In genomic region chr9:137054932-137055384, GRCh38 we compare ENCODE assay signal across 1 cellular context.
TF ChIP-seq lines count a peak whose summit lies in the region.

No MANE protein-coding gene starts in this region.

TF ChIP-seq in HepG2, 621 proteins besides CTCF, POLR2A, EP300 and RAD21 (continued from another document and continues in another):
- no peak for TF ChIP-seq PBX2 (CRISPR knock-in tag; IDR thresholded peaks at IDR 0.05)
- peak; percentile 17; the same call in 1 of the 2 replicates for TF ChIP-seq ZC3H13 (CRISPR knock-in tag; IDR thresholded peaks at IDR 0.05)
- TF ChIP-seq SUZ12 (IDR thresholded peaks at IDR 0.05; ENCODE audit: low read depth, low read length) = no peak
- TF ChIP-seq NKX3-1 (CRISPR knock-in tag; IDR thresholded peaks at IDR 0.05) = 0 out of 2 replicates have a peak, but pooled peaks have one; percentile 57
- no peak for TF ChIP-seq ZNF639 (CRISPR knock-in tag; conservative IDR thresholded peaks at IDR 0.05)
- TF ChIP-seq HOXA3 (CRISPR knock-in tag; IDR thresholded peaks at IDR 0.05) = peak; percentile 27; the same call in 1 of the 2 replicates
- no peak for TF ChIP-seq ZHX2 (IDR thresholded peaks at IDR 0.05; ENCODE audit: low read depth)
- no peak; the same call in 1 of the 2 replicates for TF ChIP-seq ZHX2 (CRISPR knock-in tag; IDR thresholded peaks at IDR 0.05; ENCODE audit: borderline replicate concordance)
- no peak for TF ChIP-seq NFKBIZ (CRISPR knock-in tag; IDR thresholded peaks at IDR 0.05)
- no peak for TF ChIP-seq GATAD2A (CRISPR knock-in tag; IDR thresholded peaks at IDR 0.05)
- no peak for TF ChIP-seq ZNF317 (CRISPR knock-in tag; IDR thresholded peaks at IDR 0.05)
- peak; percentile 82 for TF ChIP-seq AGO2 (optimal IDR thresholded peaks at IDR 0.05; ENCODE audit: low read depth, low read length)
- TF ChIP-seq MNT (IDR thresholded peaks at IDR 0.05) = no peak
- TF ChIP-seq MAFG (CRISPR knock-in tag; IDR thresholded peaks at IDR 0.05) = no peak
- no peak for TF ChIP-seq NFATC3 (CRISPR knock-in tag; IDR thresholded peaks at IDR 0.05)
- no peak for TF ChIP-seq SSRP1 (CRISPR knock-in tag; IDR thresholded peaks at IDR 0.05)
- no peak for TF ChIP-seq ZSCAN21 (CRISPR knock-in tag; IDR thresholded peaks at IDR 0.05; ENCODE audit: borderline replicate concordance)
- TF ChIP-seq HNF4G (IDR thresholded peaks at IDR 0.05; ENCODE audit: borderline replicate concordance, low read depth, low read length) = peak; percentile 71; the same call in 1 of the 2 replicates
- TF ChIP-seq HNF4G (CRISPR knock-in tag; IDR thresholded peaks at IDR 0.05; ENCODE audit: borderline replicate concordance, low read depth) = no peak
- TF ChIP-seq LBX2 (CRISPR knock-in tag; IDR thresholded peaks at IDR 0.05; ENCODE audit: borderline replicate concordance) = no peak
- no peak for TF ChIP-seq ZBTB49 (CRISPR knock-in tag; IDR thresholded peaks at IDR 0.05; ENCODE audit: borderline replicate concordance)
- TF ChIP-seq ZNF160 (CRISPR knock-in tag; IDR thresholded peaks at IDR 0.05) = no peak
- peak; percentile 48; the same call in 1 of the 2 replicates for TF ChIP-seq ZNF264 (CRISPR knock-in tag; IDR thresholded peaks at IDR 0.05)
- no peak for TF ChIP-seq DNMT1 (CRISPR knock-in tag; IDR thresholded peaks at IDR 0.05)
- 0 out of 2 replicates have a peak, but pooled peaks have one; percentile 55 for TF ChIP-seq ZNF232 (CRISPR knock-in tag; IDR thresholded peaks at IDR 0.05; ENCODE audit: borderline replicate concordance)
- no peak for TF ChIP-seq ZFP82 (CRISPR knock-in tag; IDR thresholded peaks at IDR 0.05; ENCODE audit: borderline replicate concordance)
- no peak for TF ChIP-seq ZUFSP (CRISPR knock-in tag; IDR thresholded peaks at IDR 0.05; ENCODE audit: borderline replicate concordance)
- TF ChIP-seq ZFP1 (CRISPR knock-in tag; IDR thresholded peaks at IDR 0.05) = 0 out of 2 replicates have a peak, but pooled peaks have one; percentile 24
- TF ChIP-seq ASH2L (IDR thresholded peaks at IDR 0.05; ENCODE audit: insufficient read length, low read depth, low read length) = peak; percentile 36
- TF ChIP-seq FLYWCH1 (CRISPR knock-in tag; IDR thresholded peaks at IDR 0.05) = 0 out of 2 replicates have a peak, but pooled peaks have one; percentile 37
- 0 out of 2 replicates have a peak, but pooled peaks have one; percentile 28 for TF ChIP-seq ZBTB34 (CRISPR knock-in tag; IDR thresholded peaks at IDR 0.05)
- TF ChIP-seq RBAK (CRISPR knock-in tag; IDR thresholded peaks at IDR 0.05) = no peak
- TF ChIP-seq ZNF343 (CRISPR knock-in tag; IDR thresholded peaks at IDR 0.05) = no peak
- no peak for TF ChIP-seq NCOA1 (CRISPR knock-in tag; IDR thresholded peaks at IDR 0.05)
- TF ChIP-seq PAF1 (CRISPR knock-in tag; IDR thresholded peaks at IDR 0.05) = no peak
- peak; percentile 85; the same call in 1 of the 2 replicates for TF ChIP-seq TOPORS (CRISPR knock-in tag; IDR thresholded peaks at IDR 0.05)
- no peak for TF ChIP-seq HDAC1 (CRISPR knock-in tag; IDR thresholded peaks at IDR 0.05)
- TF ChIP-seq ZNF83 (CRISPR knock-in tag; IDR thresholded peaks at IDR 0.05; ENCODE audit: borderline replicate concordance) = peak; percentile 27; the same call in 1 of the 2 replicates
- no peak for TF ChIP-seq SOX13 (IDR thresholded peaks at IDR 0.05)
- 0 out of 4 replicates have a peak, but pooled peaks of 1 of the 2 experiments have one; percentile 29 for TF ChIP-seq SOX13 (CRISPR knock-in tag; conservative IDR thresholded peaks at IDR 0.05 in 1 of 2, IDR thresholded peaks at IDR 0.05 in 1 of 2)
- no peak for TF ChIP-seq GTF2F1 (IDR thresholded peaks at IDR 0.05; ENCODE audit: low read length)
- TF ChIP-seq ZNF17 (CRISPR knock-in tag; IDR thresholded peaks at IDR 0.05) = no peak
